In genomic region chr14:51600658-51601057, GRCh38 we compare ENCODE assay signal across 1 cellular context.
TF ChIP-seq lines count a peak whose summit lies in the region.

No MANE protein-coding gene starts in this region.

TF ChIP-seq in IMR-90, 13 proteins besides CTCF, POLR2A, EP300 and RAD21 (continued from another document):
- no peak for TF ChIP-seq ELK1 (IDR thresholded peaks at IDR 0.05; ENCODE audit: borderline replicate concordance, low read depth, low read length)
